ENCODE assay signal across 26 cellular contexts in genomic region chr19:23183251-23183650, GRCh38.
DNase-seq lines count a peak whose midpoint lies in the region; ATAC-seq, FAIRE-seq and TF ChIP-seq lines count a peak whose summit lies in the region.
"Had no signal": no experiment of that assay in that cellular context is flagged by ENCODE, and none has a peak within 500 bp of the region (broad histone marks: within the 10 kb centered on the region; RNA-seq: fewer than 3 reads in every experiment).

No MANE protein-coding gene starts in this region.

- H3K14ac ChIP-seq in H1 (ENCODE audit: insufficient read length), result no peak overlapping the region

- no peaks in the 10 kb centered on the region for H3K27me3 ChIP-seq in H1 (replicated peaks in 1 of 4; ENCODE audit: control insufficient read depth in 3 of 4, extremely low read depth in 1 of 4, insufficient read depth in 3 of 4, low read length in 3 of 4)
- H3K27me3 ChIP-seq: BE2C; BLaER1 treated with 17β-estradiol and CSF1 and Interleukin-3, amounts not matched to agents 10 nM and 100 nM had no signal

- H3K4me3 Mint-ChIP-seq in activated T-helper 17 cell treated with anti-CD3 and anti-CD28 coated beads, Interleukin-2, amount 50 U/mL, for 72 hours, result no peak overlapping the region
- H3K4me3 Mint-ChIP-seq: CD14-positive monocyte; CD4-positive, alpha-beta T cell; HFFc6 had no signal

- no peak overlapping the region for H3K9ac ChIP-seq in H1 (replicated peaks in 1 of 4; ENCODE audit: extremely low read depth in 1 of 4, low read depth in 3 of 4, low read length in 3 of 4)
- H3K9ac ChIP-seq: BLaER1 treated with 17β-estradiol and CSF1 and Interleukin-3, amounts not matched to agents 10 nM and 100 nM; GM23248 had no signal

- CTCF ChIA-PET in H1 (lab: Charles Lee; ENCODE audit: partially characterized antibody), result interaction anchor here (0.7 to 1.1 kb wide), 3 partner anchors 12 to 67 kb away, joined by 3 to 5 read pairs (median 3); partner anchors contain the start of gene ZNF730

- no peaks in the 10 kb centered on the region for H3K9me3 ChIP-seq in H1 (ENCODE audit: insufficient read depth in 2 of 2, low read depth in 1 of 2, low read length in 1 of 2)
- H3K9me3 ChIP-seq: BE2C, HAP-1 had no signal

- no peak overlapping the region for H3K18ac ChIP-seq in H1 (ENCODE audit: extremely low read depth, low read length)

- no peak overlapping the region for H2BK5ac ChIP-seq in H1 (ENCODE audit: low read depth, low read length)

- H4K5ac ChIP-seq in H1 (ENCODE audit: insufficient read length, low read depth, low read length), result no peak overlapping the region

- no peaks in the 10 kb centered on the region for H3K79me1 ChIP-seq in H1 (ENCODE audit: low read depth, low read length)

- WGBS in H1 (ENCODE audit: extremely low coverage in 1 of 2, insufficient coverage in 1 of 2, insufficient read length in 1 of 2, insufficient replicate concordance in 2 of 2, low coverage in 1 of 2, low lambda C conversion rate in 2 of 2, missing lambda C conversion rate in 1 of 2), 2 experiments, result 91% methylated on average over 11 of the region's 11 CpGs; no CpG with 5 or more reads in 1 of the 2 experiments

- ATAC-seq in activated T-helper 17 cell treated with anti-CD3 and anti-CD28 coated beads, Interleukin-2, amount 50 U/mL, for 72 hours (replicated peaks), result no peak
- no peak for ATAC-seq in HG02678 (IDR thresholded peaks at IDR 0.05; ENCODE audit: unreplicated experiment)
- ATAC-seq: A549, GM12878 had no signal

- no peak overlapping the region for H3K4ac ChIP-seq in H1 (replicated peaks; ENCODE audit: insufficient read length, low read depth, low read length)

- no peak overlapping the region for H3K4me3 ChIP-seq in H1 (ENCODE audit: extremely low read depth in 1 of 4, insufficient read depth in 2 of 4, low read depth in 3 of 4, low read length in 4 of 4)
- H3K4me3 ChIP-seq: A549; BLaER1 treated with 17β-estradiol and CSF1 and Interleukin-3, amounts not matched to agents 10 nM and 100 nM; GM12878; GM23248; HAP-1 had no signal

- no peaks in the 10 kb centered on the region for H3K36me3 Mint-ChIP-seq in activated T-helper 17 cell treated with anti-CD3 and anti-CD28 coated beads, Interleukin-2, amount 50 U/mL, for 72 hours (ENCODE audit: low read depth)
- H3K36me3 Mint-ChIP-seq: CD14-positive monocyte had no signal

- no peaks in the 10 kb centered on the region for H3K36me3 ChIP-seq in H1 (ENCODE audit: control insufficient read depth in 2 of 4, insufficient read depth in 4 of 4, low read length in 3 of 4)
- H3K36me3 ChIP-seq: BE2C; BLaER1 treated with 17β-estradiol and CSF1 and Interleukin-3, amounts not matched to agents 10 nM and 100 nM; HAP-1 had no signal

- POLR2A ChIA-PET in H1 (lab: Charles Lee; ENCODE audit: partially characterized antibody), result interaction anchor here (0.6 to 2.1 kb wide), 4 partner anchors 24 to 91 kb away, joined by 3 to 9 read pairs (median 3); partner anchors contain the start of gene ZNF724

- H3K23me2 ChIP-seq in H1 (ENCODE audit: low read depth, low read length), result no peaks in the 10 kb centered on the region

- H3K27me3 Mint-ChIP-seq in activated T-helper 17 cell treated with anti-CD3 and anti-CD28 coated beads, Interleukin-2, amount 50 U/mL, for 72 hours, result peaks cover 8% of the 10 kb centered on the region
- H3K27me3 Mint-ChIP-seq: CD4-positive, alpha-beta T cell had no signal

- H2BK15ac ChIP-seq in H1 (ENCODE audit: low read length), result no peak overlapping the region

- H3K27ac ChIP-seq in H1 (ENCODE audit: low read depth, low read length), result no peak overlapping the region
- H3K27ac ChIP-seq: A549; BLaER1 treated with 17β-estradiol and CSF1 and Interleukin-3, amounts not matched to agents 10 nM and 100 nM; GM23248 had no signal

- H3K56ac ChIP-seq in H1 (replicated peaks; ENCODE audit: insufficient read length, low read depth, low read length), result no peak overlapping the region

- H3K79me2 ChIP-seq in H1 (ENCODE audit: control insufficient read depth in 1 of 2, insufficient read depth in 2 of 2, low read length in 2 of 2), result no peaks in the 10 kb centered on the region

- TF ChIP-seq CTCF in H1 (IDR thresholded peaks at IDR 0.05; ENCODE audit: control extremely low read depth in 1 of 3, insufficient read depth in 1 of 3, low read depth in 1 of 3, low read length in 3 of 3), result peak in 2 of 3 experiments; percentile 27 to 37; a peak in 2 of 4 replicates

- TF ChIP-seq RAD21 in H1 (IDR thresholded peaks at IDR 0.05 in 1 of 2, conservative IDR thresholded peaks at IDR 0.05 in 1 of 2; ENCODE audit: low read depth in 2 of 2, low read length in 2 of 2), result peak; percentile 20 to 45; a peak in 2 of 4 replicates

- FAIRE-seq in H1 (lab: Jason Lieb, UNC), result no peak
- FAIRE-seq: A549, GM12878, GM19239, H54 had no signal

- no peaks in the 10 kb centered on the region for H3K4me1 Mint-ChIP-seq in activated T-helper 17 cell treated with anti-CD3 and anti-CD28 coated beads, Interleukin-2, amount 50 U/mL, for 72 hours
- H3K4me1 Mint-ChIP-seq: CD14-positive monocyte had no signal

- TF ChIP-seq POLR2A in H1 (IDR thresholded peaks at IDR 0.05; ENCODE audit: control extremely low read depth in 1 of 2, low read depth in 2 of 2, low read length in 2 of 2), result no peak

- H3K4me1 ChIP-seq in H1 (replicated peaks in 1 of 4; ENCODE audit: control insufficient read depth in 3 of 4, insufficient read depth in 4 of 4, low read length in 3 of 4), result no peaks in the 10 kb centered on the region
- H3K4me1 ChIP-seq: A549; BE2C; BLaER1 treated with 17β-estradiol and CSF1 and Interleukin-3, amounts not matched to agents 10 nM and 100 nM; HAP-1 had no signal

- peaks cover 6% of the 10 kb centered on the region for H3K9me3 Mint-ChIP-seq in activated T-helper 17 cell treated with anti-CD3 and anti-CD28 coated beads, Interleukin-2, amount 50 U/mL, for 72 hours

- no peak overlapping the region for H4K8ac ChIP-seq in H1 (ENCODE audit: extremely low read depth, insufficient read depth, low read length)

- H2AK5ac ChIP-seq in H1 (ENCODE audit: low read depth, low read length), result no peak overlapping the region

- TF ChIP-seq EP300 in H1 (IDR thresholded peaks at IDR 0.05; ENCODE audit: borderline replicate concordance in 1 of 2, low read depth in 2 of 2, low read length in 2 of 2), result no peak

- no peak overlapping the region for H3K4me2 ChIP-seq in H1 (ENCODE audit: insufficient read depth in 1 of 2, low read depth in 2 of 2, low read length in 2 of 2)
- H3K4me2 ChIP-seq: A549; BLaER1 treated with 17β-estradiol and CSF1 and Interleukin-3, amounts not matched to agents 10 nM and 100 nM had no signal

- no peak overlapping the region for H2AFZ ChIP-seq in H1 (ENCODE audit: low read length)
- H2AFZ ChIP-seq: GM23248 had no signal

- no peak overlapping the region for H2BK120ac ChIP-seq in H1 (replicated peaks; ENCODE audit: low read depth, low read length)

- H4K20me1 ChIP-seq in H1 (replicated peaks in 1 of 2; ENCODE audit: control insufficient read depth in 1 of 2, insufficient read depth in 2 of 2, low read length in 2 of 2), result no peaks in the 10 kb centered on the region
- H4K20me1 ChIP-seq: BLaER1 treated with 17β-estradiol and CSF1 and Interleukin-3, amounts not matched to agents 10 nM and 100 nM had no signal

- no peak overlapping the region for H2BK20ac ChIP-seq in H1 (ENCODE audit: low read length)

- H3K27ac Mint-ChIP-seq in activated T-helper 17 cell treated with anti-CD3 and anti-CD28 coated beads, Interleukin-2, amount 50 U/mL, for 72 hours, result no peak overlapping the region
- H3K27ac Mint-ChIP-seq: CD14-positive monocyte; CD4-positive, alpha-beta T cell; HFFc6 had no signal

- H2BK12ac ChIP-seq in H1 (ENCODE audit: low read depth, low read length), result no peak overlapping the region

- DNase-seq in NCI-H82 (lab: John Stamatoyannopoulos, UW) (peak; percentile 4), NCI-H82 treated with DMSO at 0.1 percent for 48 hours (lab: John Stamatoyannopoulos, UW; ENCODE audit: unreplicated experiment) (no peak), NCI-H69 (lab: John Stamatoyannopoulos, UW) (peak; percentile 9), H1 (ENCODE audit: low read depth in 1 of 2, low spot score in 2 of 2) (no peak), NCI-H526 (lab: John Stamatoyannopoulos, UW) (no peak)
- DNase-seq: 8988T; ACHN; AML-193; BE2C; Calu3; CD4-positive, alpha-beta T cell; COR-L47; DMS79; EL; GDM1; GM23248; HFFc6 had no signal

- no peak overlapping the region for H4K91ac ChIP-seq in H1 (replicated peaks; ENCODE audit: insufficient read length, low read length)

- no peak overlapping the region for H3K23ac ChIP-seq in H1 (ENCODE audit: insufficient read length)

TF ChIP-seq in H1, 55 proteins besides CTCF, POLR2A, EP300 and RAD21:
- no peak for TF ChIP-seq SP2 (IDR thresholded peaks at IDR 0.05; ENCODE audit: low read length)
- peak; percentile 66; the same call in 1 of the 2 replicates for TF ChIP-seq JUND (IDR thresholded peaks at IDR 0.05; ENCODE audit: low read length)

Comparison
In these comparisons a context has a peak if more than half of its experiments do, and no peak if none do; other contexts are left out.
1. DNase-seq: peak in NCI-H82 (single experiment) and NCI-H69 (single experiment); none in NCI-H82 treated with DMSO at 0.1 percent for 48 hours (single experiment), H1 (0 of 2) and NCI-H526 (0 of 2).